1 cellular context compared by ENCODE assay signal in the genomic region with DNA sequence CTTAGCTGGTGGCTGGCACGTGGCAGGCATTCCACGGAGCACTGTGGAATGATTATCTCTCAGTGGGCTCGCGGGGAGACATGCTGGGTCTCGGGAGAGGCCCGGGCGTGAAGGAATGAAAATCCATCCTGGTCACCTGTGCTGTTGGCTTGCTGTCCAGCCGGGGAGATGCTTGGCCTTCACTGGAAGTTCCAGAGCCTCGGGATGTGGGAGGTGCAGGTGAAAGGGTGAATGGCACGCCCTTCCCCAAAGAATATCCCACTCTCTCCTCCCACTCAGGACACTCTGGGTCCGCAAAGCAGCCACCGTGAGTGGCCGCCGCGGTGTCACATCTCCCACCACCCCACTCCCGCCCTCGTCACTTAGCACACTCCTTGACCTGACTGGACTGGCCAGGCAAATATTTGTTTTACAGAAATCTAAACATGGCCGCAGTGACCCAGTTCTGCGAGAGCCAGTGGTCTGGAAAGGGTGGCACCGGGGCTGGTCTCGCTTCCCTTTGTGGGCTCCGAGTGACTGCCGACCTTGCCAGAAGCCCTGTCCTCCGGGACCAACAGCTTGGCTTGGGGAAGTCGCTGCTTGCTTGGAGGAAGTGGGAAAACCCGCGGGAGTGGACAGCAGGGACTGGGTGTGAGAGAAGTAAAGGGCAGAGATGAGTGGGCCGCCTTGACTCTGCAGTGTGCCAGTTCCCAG.
A peak's percentile ranks its signal among the peaks of the same experiment; 100 is the strongest.
TF ChIP-seq lines count a peak whose summit lies in the region.

No MANE protein-coding gene starts in this region.

TF ChIP-seq in HepG2, 621 proteins besides CTCF, POLR2A, EP300 and RAD21 (continued from another document and continues in another):
- TF ChIP-seq, protein P1, sequence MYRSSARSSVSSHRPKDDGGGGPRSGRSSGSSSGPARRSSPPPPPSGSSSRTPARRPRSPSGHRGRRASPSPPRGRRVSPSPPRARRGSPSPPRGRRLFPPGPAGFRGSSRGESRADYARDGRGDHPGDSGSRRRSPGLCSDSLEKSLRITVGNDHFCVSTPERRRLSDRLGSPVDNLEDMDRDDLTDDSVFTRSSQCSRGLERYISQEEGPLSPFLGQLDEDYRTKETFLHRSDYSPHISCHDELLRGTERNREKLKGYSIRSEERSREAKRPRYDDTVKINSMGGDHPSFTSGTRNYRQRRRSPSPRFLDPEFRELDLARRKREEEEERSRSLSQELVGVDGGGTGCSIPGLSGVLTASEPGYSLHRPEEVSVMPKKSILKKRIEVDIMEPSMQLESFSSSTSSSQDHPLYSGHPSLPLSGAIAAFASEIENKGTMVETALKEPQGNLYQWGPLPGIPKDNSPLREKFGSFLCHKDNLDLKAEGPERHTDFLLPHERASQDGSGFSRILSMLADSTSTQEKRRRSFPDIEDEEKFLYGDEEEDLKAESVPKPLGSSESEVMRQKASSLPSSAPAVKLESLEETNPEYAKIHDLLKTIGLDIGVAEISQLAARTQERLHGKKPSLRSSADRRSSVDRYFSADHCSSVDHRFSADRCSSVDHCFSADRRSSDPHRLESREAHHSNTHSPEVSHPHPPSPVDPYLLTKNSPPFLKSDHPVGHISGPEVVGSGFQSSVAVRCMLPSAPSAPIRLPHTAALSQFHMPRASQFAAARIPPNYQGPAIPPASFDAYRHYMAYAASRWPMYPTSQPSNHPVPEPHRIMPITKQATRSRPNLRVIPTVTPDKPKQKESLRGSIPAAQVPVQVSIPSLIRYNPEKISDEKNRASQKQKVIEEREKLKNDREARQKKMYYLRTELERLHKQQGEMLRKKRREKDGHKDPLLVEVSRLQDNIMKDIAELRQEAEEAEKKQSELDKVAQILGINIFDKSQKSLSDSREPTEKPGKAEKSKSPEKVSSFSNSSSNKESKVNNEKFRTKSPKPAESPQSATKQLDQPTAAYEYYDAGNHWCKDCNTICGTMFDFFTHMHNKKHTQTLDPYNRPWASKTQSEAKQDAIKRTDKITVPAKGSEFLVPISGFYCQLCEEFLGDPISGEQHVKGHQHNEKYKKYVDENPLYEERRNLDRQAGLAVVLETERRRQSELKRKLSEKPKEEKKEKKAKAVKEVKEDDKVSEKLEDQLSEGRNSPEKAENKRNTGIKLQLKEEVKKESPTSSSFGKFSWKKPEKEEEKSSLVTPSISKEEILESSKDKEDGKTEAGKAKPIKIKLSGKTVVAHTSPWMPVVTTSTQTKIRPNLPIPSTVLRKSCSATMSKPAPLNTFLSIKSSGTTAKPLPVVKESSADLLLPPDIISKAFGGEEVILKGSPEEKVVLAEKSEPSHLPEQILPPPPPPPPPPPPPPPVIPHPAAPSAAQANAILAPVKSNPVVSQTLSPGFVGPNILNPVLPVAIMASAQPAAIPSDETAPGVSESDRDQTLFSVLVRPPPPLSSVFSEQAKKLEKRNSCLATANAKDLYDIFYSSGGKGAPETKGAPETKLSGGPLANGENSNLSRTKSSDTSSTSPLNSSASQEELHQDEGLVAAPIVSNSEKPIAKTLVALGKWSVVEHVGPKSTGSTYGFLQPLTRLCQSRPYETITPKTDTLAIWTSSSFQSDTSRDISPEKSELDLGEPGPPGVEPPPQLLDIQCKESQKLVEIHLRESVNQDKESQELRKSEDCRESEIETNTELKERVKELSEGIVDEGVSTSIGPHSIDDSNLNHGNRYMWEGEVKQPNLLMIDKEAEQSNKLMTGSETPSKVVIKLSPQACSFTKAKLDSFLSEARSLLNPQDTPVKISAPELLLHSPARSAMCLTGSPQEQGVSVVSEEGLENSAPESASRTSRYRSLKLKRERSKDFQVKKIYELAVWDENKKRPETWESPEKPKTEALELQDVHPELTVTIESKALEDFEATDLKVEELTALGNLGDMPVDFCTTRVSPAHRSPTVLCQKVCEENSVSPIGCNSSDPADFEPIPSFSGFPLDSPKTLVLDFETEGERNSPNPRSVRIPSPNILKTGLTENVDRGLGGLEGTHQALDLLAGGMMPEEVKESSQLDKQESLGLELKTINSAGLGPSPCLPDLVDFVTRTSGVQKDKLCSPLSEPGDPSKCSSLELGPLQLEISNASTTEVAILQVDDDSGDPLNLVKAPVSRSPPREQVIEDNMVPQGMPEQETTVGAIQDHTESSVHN (CRISPR knock-in tag; IDR thresholded peaks at IDR 0.05) = no peak
- no peak for TF ChIP-seq MZF1 (CRISPR knock-in tag; IDR thresholded peaks at IDR 0.05; ENCODE audit: borderline replicate concordance)
- TF ChIP-seq, protein P2, sequence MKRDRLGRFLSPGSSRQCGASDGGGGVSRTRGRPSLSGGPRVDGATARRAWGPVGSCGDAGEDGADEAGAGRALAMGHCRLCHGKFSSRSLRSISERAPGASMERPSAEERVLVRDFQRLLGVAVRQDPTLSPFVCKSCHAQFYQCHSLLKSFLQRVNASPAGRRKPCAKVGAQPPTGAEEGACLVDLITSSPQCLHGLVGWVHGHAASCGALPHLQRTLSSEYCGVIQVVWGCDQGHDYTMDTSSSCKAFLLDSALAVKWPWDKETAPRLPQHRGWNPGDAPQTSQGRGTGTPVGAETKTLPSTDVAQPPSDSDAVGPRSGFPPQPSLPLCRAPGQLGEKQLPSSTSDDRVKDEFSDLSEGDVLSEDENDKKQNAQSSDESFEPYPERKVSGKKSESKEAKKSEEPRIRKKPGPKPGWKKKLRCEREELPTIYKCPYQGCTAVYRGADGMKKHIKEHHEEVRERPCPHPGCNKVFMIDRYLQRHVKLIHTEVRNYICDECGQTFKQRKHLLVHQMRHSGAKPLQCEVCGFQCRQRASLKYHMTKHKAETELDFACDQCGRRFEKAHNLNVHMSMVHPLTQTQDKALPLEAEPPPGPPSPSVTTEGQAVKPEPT (CRISPR knock-in tag; IDR thresholded peaks at IDR 0.05; ENCODE audit: low read depth) = no peak
- TF ChIP-seq, protein P3, sequence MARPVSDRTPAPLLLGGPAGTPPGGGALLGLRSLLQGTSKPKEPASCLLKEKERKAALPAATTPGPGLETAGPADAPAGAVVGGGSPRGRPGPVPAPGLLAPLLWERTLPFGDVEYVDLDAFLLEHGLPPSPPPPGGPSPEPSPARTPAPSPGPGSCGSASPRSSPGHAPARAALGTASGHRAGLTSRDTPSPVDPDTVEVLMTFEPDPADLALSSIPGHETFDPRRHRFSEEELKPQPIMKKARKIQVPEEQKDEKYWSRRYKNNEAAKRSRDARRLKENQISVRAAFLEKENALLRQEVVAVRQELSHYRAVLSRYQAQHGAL (CRISPR knock-in tag; IDR thresholded peaks at IDR 0.05; ENCODE audit: not compliant biosample characterization) = no peak
- TF ChIP-seq MED1 (CRISPR knock-in tag; IDR thresholded peaks at IDR 0.05) = peak; percentile 83
- TF ChIP-seq, protein P4, sequence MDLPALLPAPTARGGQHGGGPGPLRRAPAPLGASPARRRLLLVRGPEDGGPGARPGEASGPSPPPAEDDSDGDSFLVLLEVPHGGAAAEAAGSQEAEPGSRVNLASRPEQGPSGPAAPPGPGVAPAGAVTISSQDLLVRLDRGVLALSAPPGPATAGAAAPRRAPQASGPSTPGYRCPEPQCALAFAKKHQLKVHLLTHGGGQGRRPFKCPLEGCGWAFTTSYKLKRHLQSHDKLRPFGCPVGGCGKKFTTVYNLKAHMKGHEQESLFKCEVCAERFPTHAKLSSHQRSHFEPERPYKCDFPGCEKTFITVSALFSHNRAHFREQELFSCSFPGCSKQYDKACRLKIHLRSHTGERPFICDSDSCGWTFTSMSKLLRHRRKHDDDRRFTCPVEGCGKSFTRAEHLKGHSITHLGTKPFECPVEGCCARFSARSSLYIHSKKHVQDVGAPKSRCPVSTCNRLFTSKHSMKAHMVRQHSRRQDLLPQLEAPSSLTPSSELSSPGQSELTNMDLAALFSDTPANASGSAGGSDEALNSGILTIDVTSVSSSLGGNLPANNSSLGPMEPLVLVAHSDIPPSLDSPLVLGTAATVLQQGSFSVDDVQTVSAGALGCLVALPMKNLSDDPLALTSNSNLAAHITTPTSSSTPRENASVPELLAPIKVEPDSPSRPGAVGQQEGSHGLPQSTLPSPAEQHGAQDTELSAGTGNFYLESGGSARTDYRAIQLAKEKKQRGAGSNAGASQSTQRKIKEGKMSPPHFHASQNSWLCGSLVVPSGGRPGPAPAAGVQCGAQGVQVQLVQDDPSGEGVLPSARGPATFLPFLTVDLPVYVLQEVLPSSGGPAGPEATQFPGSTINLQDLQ (CRISPR knock-in tag; IDR thresholded peaks at IDR 0.05) = 0 out of 2 replicates have a peak, but pooled peaks have one; percentile 41
- peak; percentile 66; the same call in 1 of the 2 replicates for TF ChIP-seq SP5 (CRISPR knock-in tag; IDR thresholded peaks at IDR 0.05; ENCODE audit: borderline replicate concordance, low read depth)
- no peak for TF ChIP-seq HMGA1 (CRISPR knock-in tag; conservative IDR thresholded peaks at IDR 0.05)
- TF ChIP-seq SMAD9 (CRISPR knock-in tag; IDR thresholded peaks at IDR 0.05) = no peak
- no peak for TF ChIP-seq ZSCAN22 (CRISPR knock-in tag; IDR thresholded peaks at IDR 0.05)
- TF ChIP-seq, protein P5, sequence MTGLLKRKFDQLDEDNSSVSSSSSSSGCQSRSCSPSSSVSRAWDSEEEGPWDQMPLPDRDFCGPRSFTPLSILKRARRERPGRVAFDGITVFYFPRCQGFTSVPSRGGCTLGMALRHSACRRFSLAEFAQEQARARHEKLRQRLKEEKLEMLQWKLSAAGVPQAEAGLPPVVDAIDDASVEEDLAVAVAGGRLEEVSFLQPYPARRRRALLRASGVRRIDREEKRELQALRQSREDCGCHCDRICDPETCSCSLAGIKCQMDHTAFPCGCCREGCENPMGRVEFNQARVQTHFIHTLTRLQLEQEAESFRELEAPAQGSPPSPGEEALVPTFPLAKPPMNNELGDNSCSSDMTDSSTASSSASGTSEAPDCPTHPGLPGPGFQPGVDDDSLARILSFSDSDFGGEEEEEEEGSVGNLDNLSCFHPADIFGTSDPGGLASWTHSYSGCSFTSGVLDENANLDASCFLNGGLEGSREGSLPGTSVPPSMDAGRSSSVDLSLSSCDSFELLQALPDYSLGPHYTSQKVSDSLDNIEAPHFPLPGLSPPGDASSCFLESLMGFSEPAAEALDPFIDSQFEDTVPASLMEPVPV (CRISPR knock-in tag; IDR thresholded peaks at IDR 0.05) = 0 out of 2 replicates have a peak, but pooled peaks have one; percentile 55
- TF ChIP-seq, protein P6, sequence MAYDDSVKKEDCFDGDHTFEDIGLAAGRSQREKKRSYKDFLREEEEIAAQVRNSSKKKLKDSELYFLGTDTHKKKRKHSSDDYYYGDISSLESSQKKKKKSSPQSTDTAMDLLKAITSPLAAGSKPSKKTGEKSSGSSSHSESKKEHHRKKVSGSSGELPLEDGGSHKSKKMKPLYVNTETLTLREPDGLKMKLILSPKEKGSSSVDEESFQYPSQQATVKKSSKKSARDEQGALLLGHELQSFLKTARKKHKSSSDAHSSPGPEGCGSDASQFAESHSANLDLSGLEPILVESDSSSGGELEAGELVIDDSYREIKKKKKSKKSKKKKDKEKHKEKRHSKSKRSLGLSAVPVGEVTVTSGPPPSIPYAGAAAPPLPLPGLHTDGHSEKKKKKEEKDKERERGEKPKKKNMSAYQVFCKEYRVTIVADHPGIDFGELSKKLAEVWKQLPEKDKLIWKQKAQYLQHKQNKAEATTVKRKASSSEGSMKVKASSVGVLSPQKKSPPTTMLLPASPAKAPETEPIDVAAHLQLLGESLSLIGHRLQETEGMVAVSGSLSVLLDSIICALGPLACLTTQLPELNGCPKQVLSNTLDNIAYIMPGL (CRISPR knock-in tag; IDR thresholded peaks at IDR 0.05; ENCODE audit: borderline replicate concordance in 1 of 2, low read depth in 1 of 2) = 0 out of 4 replicates have a peak, but pooled peaks have one; percentile 11 to 29
- TF ChIP-seq, protein P7, sequence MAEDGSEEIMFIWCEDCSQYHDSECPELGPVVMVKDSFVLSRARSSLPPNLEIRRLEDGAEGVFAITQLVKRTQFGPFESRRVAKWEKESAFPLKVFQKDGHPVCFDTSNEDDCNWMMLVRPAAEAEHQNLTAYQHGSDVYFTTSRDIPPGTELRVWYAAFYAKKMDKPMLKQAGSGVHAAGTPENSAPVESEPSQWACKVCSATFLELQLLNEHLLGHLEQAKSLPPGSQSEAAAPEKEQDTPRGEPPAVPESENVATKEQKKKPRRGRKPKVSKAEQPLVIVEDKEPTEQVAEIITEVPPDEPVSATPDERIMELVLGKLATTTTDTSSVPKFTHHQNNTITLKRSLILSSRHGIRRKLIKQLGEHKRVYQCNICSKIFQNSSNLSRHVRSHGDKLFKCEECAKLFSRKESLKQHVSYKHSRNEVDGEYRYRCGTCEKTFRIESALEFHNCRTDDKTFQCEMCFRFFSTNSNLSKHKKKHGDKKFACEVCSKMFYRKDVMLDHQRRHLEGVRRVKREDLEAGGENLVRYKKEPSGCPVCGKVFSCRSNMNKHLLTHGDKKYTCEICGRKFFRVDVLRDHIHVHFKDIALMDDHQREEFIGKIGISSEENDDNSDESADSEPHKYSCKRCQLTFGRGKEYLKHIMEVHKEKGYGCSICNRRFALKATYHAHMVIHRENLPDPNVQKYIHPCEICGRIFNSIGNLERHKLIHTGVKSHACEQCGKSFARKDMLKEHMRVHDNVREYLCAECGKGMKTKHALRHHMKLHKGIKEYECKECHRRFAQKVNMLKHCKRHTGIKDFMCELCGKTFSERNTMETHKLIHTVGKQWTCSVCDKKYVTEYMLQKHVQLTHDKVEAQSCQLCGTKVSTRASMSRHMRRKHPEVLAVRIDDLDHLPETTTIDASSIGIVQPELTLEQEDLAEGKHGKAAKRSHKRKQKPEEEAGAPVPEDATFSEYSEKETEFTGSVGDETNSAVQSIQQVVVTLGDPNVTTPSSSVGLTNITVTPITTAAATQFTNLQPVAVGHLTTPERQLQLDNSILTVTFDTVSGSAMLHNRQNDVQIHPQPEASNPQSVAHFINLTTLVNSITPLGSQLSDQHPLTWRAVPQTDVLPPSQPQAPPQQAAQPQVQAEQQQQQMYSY (CRISPR knock-in tag; IDR thresholded peaks at IDR 0.05) = 0 out of 2 replicates have a peak, but pooled peaks have one; percentile 52
- peak; percentile 86 for TF ChIP-seq HDAC2 (CRISPR knock-in tag; IDR thresholded peaks at IDR 0.05)
- TF ChIP-seq KDM2A (CRISPR knock-in tag; IDR thresholded peaks at IDR 0.05; ENCODE audit: borderline replicate concordance, low read depth) = peak; percentile 65; the same call in 1 of the 2 replicates
- no peak for TF ChIP-seq ZNF547 (CRISPR knock-in tag; IDR thresholded peaks at IDR 0.05)
- no peak for TF ChIP-seq NCOA1 (CRISPR knock-in tag; IDR thresholded peaks at IDR 0.05)
- no peak for TF ChIP-seq NAIF1 (CRISPR knock-in tag; IDR thresholded peaks at IDR 0.05; ENCODE audit: borderline replicate concordance)
- no peak; the same call in 1 of the 2 replicates for TF ChIP-seq ZFP90 (CRISPR knock-in tag; IDR thresholded peaks at IDR 0.05; ENCODE audit: borderline replicate concordance)
- TF ChIP-seq ZNF543 (CRISPR knock-in tag; IDR thresholded peaks at IDR 0.05) = no peak
- TF ChIP-seq SATB2 (CRISPR knock-in tag; IDR thresholded peaks at IDR 0.05) = no peak
- TF ChIP-seq THYN1 (CRISPR knock-in tag; IDR thresholded peaks at IDR 0.05; ENCODE audit: borderline replicate concordance, low read depth) = no peak
- 0 out of 2 replicates have a peak, but pooled peaks have one; percentile 41 for TF ChIP-seq ZNF12 (CRISPR knock-in tag; IDR thresholded peaks at IDR 0.05)
- TF ChIP-seq ZNF296 (CRISPR knock-in tag; conservative IDR thresholded peaks at IDR 0.05) = no peak; the same call in 1 of the 2 replicates
- TF ChIP-seq ZNF205 (CRISPR knock-in tag; IDR thresholded peaks at IDR 0.05) = peak; percentile 75; the same call in 1 of the 2 replicates
- TF ChIP-seq RFX3 (CRISPR knock-in tag; IDR thresholded peaks at IDR 0.05) = no peak
- no peak for TF ChIP-seq NPAS2 (CRISPR knock-in tag; IDR thresholded peaks at IDR 0.05; ENCODE audit: borderline replicate concordance)
- no peak for TF ChIP-seq NFYB (CRISPR knock-in tag; IDR thresholded peaks at IDR 0.05)
- TF ChIP-seq, protein P8, sequence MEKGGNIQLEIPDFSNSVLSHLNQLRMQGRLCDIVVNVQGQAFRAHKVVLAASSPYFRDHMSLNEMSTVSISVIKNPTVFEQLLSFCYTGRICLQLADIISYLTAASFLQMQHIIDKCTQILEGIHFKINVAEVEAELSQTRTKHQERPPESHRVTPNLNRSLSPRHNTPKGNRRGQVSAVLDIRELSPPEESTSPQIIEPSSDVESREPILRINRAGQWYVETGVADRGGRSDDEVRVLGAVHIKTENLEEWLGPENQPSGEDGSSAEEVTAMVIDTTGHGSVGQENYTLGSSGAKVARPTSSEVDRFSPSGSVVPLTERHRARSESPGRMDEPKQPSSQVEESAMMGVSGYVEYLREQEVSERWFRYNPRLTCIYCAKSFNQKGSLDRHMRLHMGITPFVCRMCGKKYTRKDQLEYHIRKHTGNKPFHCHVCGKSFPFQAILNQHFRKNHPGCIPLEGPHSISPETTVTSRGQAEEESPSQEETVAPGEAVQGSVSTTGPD (CRISPR knock-in tag; IDR thresholded peaks at IDR 0.05) = no peak
